In genomic region chr12:13099066-13099909, GRCh38 we compare ENCODE assay signal across 8 cellular contexts. TPM values are rescaled to one million over a fixed set of nuclear protein-coding genes. Genes with fewer than 3 reads are reported as not detected.
DNase-seq lines count a peak whose midpoint lies in the region; ATAC-seq and TF ChIP-seq lines count a peak whose summit lies in the region.

No MANE protein-coding gene starts in this region.

- H3K4me3 Mint-ChIP-seq in activated naive CD8-positive, alpha-beta T cell treated with anti-CD3 and anti-CD28 coated beads for 36 hours: peak overlapping the region; percentile 9
- H3K4me3 Mint-ChIP-seq in memory B cell: peak overlapping the region; percentile 66

- no peaks in the 10 kb centered on the region for H3K9me3 Mint-ChIP-seq in activated naive CD8-positive, alpha-beta T cell treated with anti-CD3 and anti-CD28 coated beads for 36 hours
- no peaks in the 10 kb centered on the region for H3K9me3 Mint-ChIP-seq in memory B cell

- TF ChIP-seq POLR2A in vagina (IDR thresholded peaks at IDR 0.05): no peak

- peak overlapping the region; percentile 32 to 98 (median 96) for H3K27ac ChIP-seq in heart right ventricle
- H3K27ac ChIP-seq in vagina: peak overlapping the region; percentile 96

- H3K36me3 ChIP-seq in heart right ventricle (no peaks in the 10 kb centered on the region), vagina (no peaks in the 10 kb centered on the region)

- no peaks in the 10 kb centered on the region for H3K27me3 ChIP-seq in heart right ventricle
- H3K27me3 ChIP-seq in vagina: no peaks in the 10 kb centered on the region

- H3K27me3 Mint-ChIP-seq in activated naive CD8-positive, alpha-beta T cell treated with anti-CD3 and anti-CD28 coated beads for 36 hours: no peaks in the 10 kb centered on the region
- H3K27me3 Mint-ChIP-seq in memory B cell: no peaks in the 10 kb centered on the region

- no peaks in the 10 kb centered on the region for H3K36me3 Mint-ChIP-seq in activated naive CD8-positive, alpha-beta T cell treated with anti-CD3 and anti-CD28 coated beads for 36 hours
- H3K36me3 Mint-ChIP-seq in memory B cell: no peaks in the 10 kb centered on the region

- H3K4me3 ChIP-seq in heart right ventricle: no peak overlapping the region
- H3K4me3 ChIP-seq in vagina: no peak overlapping the region

- TF ChIP-seq CTCF in heart right ventricle (IDR thresholded peaks at IDR 0.05): no peak
- no peak for TF ChIP-seq CTCF in vagina (IDR thresholded peaks at IDR 0.05)

- peak overlapping the region; percentile 77 for H3K27ac Mint-ChIP-seq in activated naive CD8-positive, alpha-beta T cell treated with anti-CD3 and anti-CD28 coated beads for 36 hours
- H3K27ac Mint-ChIP-seq in memory B cell: peak overlapping the region; percentile 95

- ATAC-seq in heart right ventricle (peak in 4 of 8 donors; percentile 11 to 26 (median 19)), left ventricle myocardium superior (no peak), memory B cell (ENCODE audit: low read depth) (peak; percentile 3), GM19035 (IDR thresholded peaks at IDR 0.05; ENCODE audit: unreplicated experiment) (no peak)

- DNase-seq in heart right ventricle (peak in 1 of 2 donors; percentile 60), left ventricle myocardium superior (no peak), memory B cell (ENCODE audit: low spot score in 2 of 2) (no peak), vagina (ENCODE audit: extremely low spot score in 2 of 2) (no peak), NCI-H82 treated with DMSO at 0.1 percent for 48 hours (lab: John Stamatoyannopoulos, UW; ENCODE audit: unreplicated experiment) (no peak), GM19240 (ENCODE audit: insufficient read length, low spot score) (no peak)
- no peak for DNase-seq in activated naive CD8-positive, alpha-beta T cell treated with anti-CD3 and anti-CD28 coated beads for 36 hours

- intact Hi-C loops in heart right ventricle (cut with DNase I) (loop anchor here (2.0 to 10.0 kb wide), 11 partner anchors 54 to 187 kb away; partner anchors contain the start of genes EMP1 (in 2 of the 10), HEBP1 (in 2 of the 10) and FAM234B (in 1 of the 10)), left ventricle myocardium superior (cut with micrococcal nuclease) (loop anchor here (5.0 to 10.0 kb wide), 2 partner anchors 113 to 184 kb away; no protein-coding TSS in a partner anchor), vagina (cut with DNase I) (loop anchor here (5.0 to 10.0 kb wide), 2 partner anchors 97 to 184 kb away; partner anchors contain the start of gene HEBP1)

- 68 to 73% methylated on average over 10 of the region's 10 CpGs for WGBS in heart right ventricle, 2 donors

- no peaks in the 10 kb centered on the region for H3K9me3 ChIP-seq in heart right ventricle
- H3K9me3 ChIP-seq in vagina: no peaks in the 10 kb centered on the region

- H3K4me1 Mint-ChIP-seq in activated naive CD8-positive, alpha-beta T cell treated with anti-CD3 and anti-CD28 coated beads for 36 hours: peaks cover 48% of the 10 kb centered on the region
- H3K4me1 Mint-ChIP-seq in memory B cell: peaks cover 49% of the 10 kb centered on the region

- H3K4me1 ChIP-seq in heart right ventricle (peaks cover 10 to 73% (median 50%) of the 10 kb centered on the region in 9 donors), vagina (peaks cover 67% of the 10 kb centered on the region)

RNA-seq across cellular contexts. Expression of gene GSG1, which starts 4.2 kb away (rescaled TPM):
- not detected for total RNA-seq in heart right ventricle
- not detected for polyA plus RNA-seq in heart right ventricle
- total RNA-seq in left ventricle myocardium superior: not detected
- not detected for total RNA-seq in activated naive CD8-positive, alpha-beta T cell treated with anti-CD3 and anti-CD28 coated beads for 36 hours
- not detected for total RNA-seq in vagina

RNA-seq across cellular contexts. Expression of gene FAM234B, which starts 55.1 kb away (rescaled TPM):
- total RNA-seq in heart right ventricle (1 to 10 TPM; 1.4 to 3.6 (median 2.5) TPM), left ventricle myocardium superior (1.8 TPM), vagina (11.0 TPM)
- 1 to 10 TPM in 1 of 2 donors, under 1 TPM in 1; 0.59 to 1.1 TPM for polyA plus RNA-seq in heart right ventricle
- 1 to 10 TPM; 6.9 to 8.4 TPM for total RNA-seq in activated naive CD8-positive, alpha-beta T cell treated with anti-CD3 and anti-CD28 coated beads for 36 hours
